ENCODE assay signal across 8 cellular contexts in the genomic region with DNA sequence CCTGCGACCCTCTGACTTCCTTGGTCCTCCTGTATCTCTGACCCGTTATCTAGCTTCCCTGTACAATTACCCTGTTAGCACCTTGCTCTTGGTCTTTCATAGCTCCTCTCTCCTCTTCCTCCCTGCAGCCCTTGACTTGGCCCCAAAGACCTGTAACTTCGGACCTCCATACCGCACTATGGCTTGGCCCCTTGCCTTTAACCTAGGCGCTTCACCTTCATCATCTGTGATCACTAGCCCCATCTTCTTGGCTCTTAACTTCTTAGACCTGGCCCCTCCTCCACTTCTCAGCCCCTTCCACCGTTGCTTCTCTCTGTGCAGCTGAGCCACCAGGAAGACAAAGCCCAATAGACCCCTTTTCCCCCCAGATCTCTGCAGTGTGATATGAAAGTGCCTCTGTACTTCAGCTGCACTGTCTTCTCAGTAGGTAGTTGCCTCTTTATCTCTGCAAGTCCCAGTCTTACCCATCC. TPM values are rescaled to one million over a fixed set of nuclear protein-coding genes. Genes with fewer than 3 reads are reported as not detected.
A peak's percentile ranks its signal among the peaks of the same experiment; 100 is the strongest.
DNase-seq lines count a peak whose midpoint lies in the region; ATAC-seq, FAIRE-seq and TF ChIP-seq lines count a peak whose summit lies in the region.

No MANE protein-coding gene starts in this region.

- intact Hi-C loops in heart left ventricle (cut with DNase I) (loop anchor here in 2 of 10 donors (2.0 to 5.0 kb wide), 2 partner anchors 30 to 80 kb away; partner anchors contain the start of genes C1orf50 (in 1 of the 2), ERMAP (in 1 of the 2), P3H1 (in 1 of the 2) and SVBP (in 1 of the 2)), left cardiac atrium (cut with DNase I) (no loop called here), HepG2 (cut with micrococcal nuclease; ENCODE audit: unreplicated experiment) (loop anchor here (2.0 kb wide), 1 partner anchor 80 kb away; the partner anchor contains the start of genes C1orf50 and P3H1)

- no peaks in the 10 kb centered on the region for H3K27me3 Mint-ChIP-seq in type B pancreatic cell

- 9 to 12% (median 10%) methylated on average over 6 of the region's 6 CpGs for WGBS in heart left ventricle, 4 donors
- WGBS in HepG2 (ENCODE audit: low lambda C conversion rate): under 1% methylated on average over 6 of the region's 6 CpGs

- CTCF ChIA-PET in HepG2 (lab: Yijun Ruan, JAX; ENCODE audit: low intra/inter-chr PET ratio, low total read pairs): no interaction called here

- POLR2A ChIA-PET in HepG2 (lab: Yijun Ruan, JAX): interaction anchor here (0.8 to 2.8 kb wide), 12 partner anchors 9 to 273 kb away, joined by 3 to 37 read pairs (median 7); partner anchors contain the start of genes C1orf50, ERMAP, P3H1 and SVBP

- in situ Hi-C loops in HepG2 (cut with HindIII; ENCODE audit: extremely low pct_ligation_motif_present, low pct_unique_long_range_greater_than_20kb): loop anchor here (5.0 kb wide), 1 partner anchor 55 kb away; no protein-coding TSS in a partner anchor

- TF ChIP-seq EP300 in HepG2 (IDR thresholded peaks at IDR 0.05; ENCODE audit: low read depth in 2 of 2, low read length in 2 of 2) (no peak), HepG2 (CRISPR knock-in tag; IDR thresholded peaks at IDR 0.05; ENCODE audit: borderline replicate concordance) (no peak)

- TF ChIP-seq RAD21 in HepG2 (CRISPR knock-in tag; IDR thresholded peaks at IDR 0.05): no peak

- TF ChIP-seq POLR2A in heart left ventricle (IDR thresholded peaks at IDR 0.05) (no peak), HepG2 (IDR thresholded peaks at IDR 0.05; ENCODE audit: insufficient read depth in 1 of 2, low read depth in 2 of 2, low read length in 2 of 2) (no peak)

- peaks cover 19% of the 10 kb centered on the region for H3K79me2 ChIP-seq in HepG2 (ENCODE audit: insufficient read depth, low read length)

- H3K4me3 ChIP-seq in heart left ventricle (peak overlapping the region; percentile 69 to 99 (median 90)), adipocyte (ENCODE audit: low read length) (peak overlapping the region; percentile 89), HepG2 (replicated peaks in 1 of 3; ENCODE audit: insufficient read depth in 1 of 3, low read depth in 2 of 3, low read length in 3 of 3) (peak overlapping the region; percentile 85 to 97 (median 95))

- no TSS peak for BruUV-seq in HepG2 (replicated peaks; lab: Mats Ljungman, UMichigan)

- H3K4me2 ChIP-seq in HepG2 (ENCODE audit: low read depth, low read length): peak overlapping the region; percentile 97

- H3K27ac ChIP-seq in heart left ventricle (peak overlapping the region in 11 of 12 donors; percentile 85 to 96 (median 89)), HepG2 (ENCODE audit: extremely low read length, insufficient read depth, low read length) (peak overlapping the region; percentile 85)

- TF ChIP-seq CTCF in heart left ventricle (IDR thresholded peaks at IDR 0.05): no peak
- no peak for TF ChIP-seq CTCF in HepG2 (CRISPR knock-in tag; IDR thresholded peaks at IDR 0.05)
- no peak for TF ChIP-seq CTCF in type B pancreatic cell (conservative IDR thresholded peaks at IDR 0.05)

- peaks cover 0 to 12% (median 0%) of the 10 kb centered on the region in 12 donors for H3K9me3 ChIP-seq in heart left ventricle
- peaks cover 10% of the 10 kb centered on the region for H3K9me3 ChIP-seq in adipocyte (ENCODE audit: control insufficient read depth, low read length)
- H3K9me3 ChIP-seq in HepG2 (ENCODE audit: low read length): no peaks in the 10 kb centered on the region

- H3K9me3 Mint-ChIP-seq in type B pancreatic cell: peaks cover 13% of the 10 kb centered on the region

- FAIRE-seq in HepG2 (lab: Jason Lieb, UNC): no peak

- H4K20me1 ChIP-seq in HepG2 (ENCODE audit: insufficient read depth, low read length): no peaks in the 10 kb centered on the region

- ATAC-seq in heart left ventricle: no peak
- ATAC-seq in left cardiac atrium: no peak
- ATAC-seq in HepG2: peak; percentile 34

- H3K9ac ChIP-seq in adipocyte (ENCODE audit: low read length) (peak overlapping the region; percentile 94), HepG2 (ENCODE audit: insufficient read depth, low read depth, low read length) (peak overlapping the region; percentile 91)

- H3K4me1 ChIP-seq in heart left ventricle (peaks cover 0 to 28% (median 16%) of the 10 kb centered on the region in 12 donors), adipocyte (ENCODE audit: control insufficient read depth, insufficient read depth, low read length) (peaks cover 31% of the 10 kb centered on the region), HepG2 (ENCODE audit: insufficient read depth, low read length) (peaks cover 24% of the 10 kb centered on the region)

- no peak overlapping the region for H2AFZ ChIP-seq in HepG2 (ENCODE audit: low read length)

- peaks cover 1 to 37% (median 20%) of the 10 kb centered on the region in 9 donors for H3K36me3 ChIP-seq in heart left ventricle
- peaks cover 36% of the 10 kb centered on the region for H3K36me3 ChIP-seq in adipocyte (ENCODE audit: control insufficient read depth, insufficient read depth, low read length, severe bottlenecking)
- H3K36me3 ChIP-seq in HepG2 (replicated peaks in 1 of 2; ENCODE audit: control insufficient read depth in 1 of 2, insufficient read depth in 2 of 2, low read length in 2 of 2): peaks cover 2 to 21% of the 10 kb centered on the region in 2 experiments; a peak in 3 of 5 replicates

- no peaks in the 10 kb centered on the region for H3K27me3 ChIP-seq in heart left ventricle
- H3K27me3 ChIP-seq in adipocyte (replicated peaks; ENCODE audit: control insufficient read depth, insufficient read depth, low read length): no peaks in the 10 kb centered on the region
- no peaks in the 10 kb centered on the region; a peak in 1 of 5 replicates for H3K27me3 ChIP-seq in HepG2 (ENCODE audit: control insufficient read depth in 1 of 2, insufficient read depth in 2 of 2, low read length in 2 of 2)

- H3K4me3 Mint-ChIP-seq in type B pancreatic cell: peak overlapping the region; percentile 97

- H3K27ac Mint-ChIP-seq in type B pancreatic cell: peak overlapping the region; percentile 45

- no peak for DNase-seq in heart left ventricle
- DNase-seq in left cardiac atrium: no peak
- no peak for DNase-seq in adipocyte (ENCODE audit: low read depth)
- no peak for DNase-seq in HepG2 (ENCODE audit: low spot score)
- no peak for DNase-seq in type B pancreatic cell (ENCODE audit: extremely low spot score, unreplicated experiment)
- DNase-seq in effector CD8-positive, alpha-beta T cell (lab: John Stamatoyannopoulos, UW): no peak
- DNase-seq in kidney tubule cell (ENCODE audit: low spot score): no peak
- no peak for DNase-seq in Ammon's horn (ENCODE audit: low spot score)

- peaks cover 24% of the 10 kb centered on the region for H3K4me1 Mint-ChIP-seq in type B pancreatic cell (ENCODE audit: unreplicated experiment)

- H3K36me3 Mint-ChIP-seq in type B pancreatic cell: peaks cover 34% of the 10 kb centered on the region

RNA-seq across cellular contexts. Expression of gene ZNF691, which starts 0.7 kb away (rescaled TPM):
- total RNA-seq in heart left ventricle (10 to 100 TPM in 2 of 9 donors, 1 to 10 TPM in 7; 4.9 to 11.6 (median 8.4) TPM), left cardiac atrium (1 to 10 TPM; 7.5 to 8.8 TPM), HepG2 (2016; rRNA removed; fragmentation: Illumina TruSeq; extraction: Trizol) (7.8 and 8.2 TPM in 2 replicates), type B pancreatic cell (ENCODE audit: low replicate concordance) (11.2 and 18.0 TPM in 2 replicates)
- polyA plus RNA-seq in heart left ventricle (1 to 10 TPM; 6.2 to 8.0 TPM), HepG2 (2011; rRNA removed) (6.0 and 7.6 TPM in 2 replicates)
- total RNA-seq in HepG2 (2016; cell fraction: cytosol; rRNA removed; fragmentation: Illumina TruSeq; extraction: Trizol; ENCODE audit: low read depth): 4.9 and 5.6 TPM in 2 replicates
- 7.7 and 8.3 TPM in 2 replicates for total RNA-seq in HepG2 (2016; cell fraction: insoluble cytoplasmic fraction; rRNA removed; fragmentation: Illumina TruSeq; extraction: Trizol)
- total RNA-seq in HepG2 (2016; cell fraction: membrane; rRNA removed; fragmentation: Illumina TruSeq; extraction: Trizol): 8.0 and 8.4 TPM in 2 replicates
- 5.0 and 5.6 TPM in 2 replicates for total RNA-seq in HepG2 (2016; cell fraction: nucleus; rRNA removed; fragmentation: Illumina TruSeq; extraction: Trizol)
- polyA plus RNA-seq in HepG2 (2011; cell fraction: cytosol; rRNA removed): 4.3 TPM in 2 replicates
- polyA plus RNA-seq in HepG2 (2011; cell fraction: nucleus; rRNA removed): 15.5 and 19.3 TPM in 2 replicates
- 7.2 and 8.1 TPM in 2 replicates for polyA plus RNA-seq in HepG2 (2012)
- 2.2 and 2.3 TPM in 2 replicates for polyA plus RNA-seq in HepG2 (2016; cell fraction: cytosol; fragmentation: Illumina TruSeq; extraction: Trizol; ENCODE audit: low read depth)
- polyA plus RNA-seq in HepG2 (2016; cell fraction: insoluble cytoplasmic fraction; fragmentation: Illumina TruSeq; extraction: Trizol; ENCODE audit: low read depth): 7.5 and 8.9 TPM in 2 replicates
- 3.7 and 4.1 TPM in 2 replicates for polyA plus RNA-seq in HepG2 (2016; cell fraction: membrane; fragmentation: Illumina TruSeq; extraction: Trizol; ENCODE audit: low read depth)
- 14.1 and 16.5 TPM in 2 replicates for polyA plus RNA-seq in HepG2 (2016; cell fraction: nucleus; fragmentation: Illumina TruSeq; extraction: Trizol; ENCODE audit: insufficient read depth, low read depth)
- 3.2 and 8.9 TPM in 2 replicates for polyA minus RNA-seq in HepG2 (2011; rRNA and poly(A)+ RNA removed; ENCODE audit: low replicate concordance)
- 2.8 and 3.0 TPM in 2 replicates for polyA minus RNA-seq in HepG2 (2011; cell fraction: cytosol; rRNA and poly(A)+ RNA removed)
- 5.7 and 5.8 TPM in 2 replicates for polyA minus RNA-seq in HepG2 (2011; cell fraction: nucleus; rRNA and poly(A)+ RNA removed)

RNA-seq across cellular contexts. Expression of gene SVBP, which starts 29.9 kb away (rescaled TPM):
- total RNA-seq in heart left ventricle (10 to 100 TPM; 11.5 to 22.8 (median 15.8) TPM), left cardiac atrium (10 to 100 TPM; 10.6 to 14.2 TPM), HepG2 (2016; rRNA removed; fragmentation: Illumina TruSeq; extraction: Trizol) (45.2 and 48.2 TPM in 2 replicates), type B pancreatic cell (ENCODE audit: low replicate concordance) (31.3 and 42.9 TPM in 2 replicates)
- polyA plus RNA-seq in heart left ventricle (10 to 100 TPM; 23.6 to 33.5 TPM), HepG2 (2011; rRNA removed) (22.5 and 28.8 TPM in 2 replicates)
- 182 and 196 TPM in 2 replicates for total RNA-seq in HepG2 (2016; cell fraction: cytosol; rRNA removed; fragmentation: Illumina TruSeq; extraction: Trizol; ENCODE audit: low read depth)
- total RNA-seq in HepG2 (2016; cell fraction: insoluble cytoplasmic fraction; rRNA removed; fragmentation: Illumina TruSeq; extraction: Trizol): 45.7 and 49.4 TPM in 2 replicates
- total RNA-seq in HepG2 (2016; cell fraction: membrane; rRNA removed; fragmentation: Illumina TruSeq; extraction: Trizol): 127 and 132 TPM in 2 replicates
- total RNA-seq in HepG2 (2016; cell fraction: nucleus; rRNA removed; fragmentation: Illumina TruSeq; extraction: Trizol): 14.9 and 18.9 TPM in 2 replicates
- polyA plus RNA-seq in HepG2 (2011; cell fraction: cytosol; rRNA removed): 13.4 and 24.1 TPM in 2 replicates
- 5.7 and 6.2 TPM in 2 replicates for polyA plus RNA-seq in HepG2 (2011; cell fraction: nucleus; rRNA removed)
- polyA plus RNA-seq in HepG2 (2012): 34.3 and 43.7 TPM in 2 replicates
- 234 and 253 TPM in 2 replicates for polyA plus RNA-seq in HepG2 (2016; cell fraction: cytosol; fragmentation: Illumina TruSeq; extraction: Trizol; ENCODE audit: low read depth)
- polyA plus RNA-seq in HepG2 (2016; cell fraction: insoluble cytoplasmic fraction; fragmentation: Illumina TruSeq; extraction: Trizol; ENCODE audit: low read depth): 43.8 and 48.4 TPM in 2 replicates
- polyA plus RNA-seq in HepG2 (2016; cell fraction: membrane; fragmentation: Illumina TruSeq; extraction: Trizol; ENCODE audit: low read depth): 121 and 145 TPM in 2 replicates
- 27.4 and 30.9 TPM in 2 replicates for polyA plus RNA-seq in HepG2 (2016; cell fraction: nucleus; fragmentation: Illumina TruSeq; extraction: Trizol; ENCODE audit: insufficient read depth, low read depth)
- 1.9 and 2.1 TPM in 2 replicates for polyA minus RNA-seq in HepG2 (2011; rRNA and poly(A)+ RNA removed; ENCODE audit: low replicate concordance)
- 3.4 and 7.3 TPM in 2 replicates for polyA minus RNA-seq in HepG2 (2011; cell fraction: cytosol; rRNA and poly(A)+ RNA removed)
- polyA minus RNA-seq in HepG2 (2011; cell fraction: nucleus; rRNA and poly(A)+ RNA removed): 10.8 and 11.4 TPM in 2 replicates

RNA-seq across cellular contexts. Expression of gene ERMAP, which starts 30.2 kb away (rescaled TPM):
- 1 to 10 TPM; 2.2 to 8.2 (median 5.4) TPM for total RNA-seq in heart left ventricle
- polyA plus RNA-seq in heart left ventricle: 1 to 10 TPM; 2.6 to 2.8 TPM
- 1 to 10 TPM; 4.0 to 4.3 TPM for total RNA-seq in left cardiac atrium
- total RNA-seq in HepG2 (2016; rRNA removed; fragmentation: Illumina TruSeq; extraction: Trizol): 2.6 and 4.4 TPM in 2 replicates
- total RNA-seq in HepG2 (2016; cell fraction: cytosol; rRNA removed; fragmentation: Illumina TruSeq; extraction: Trizol; ENCODE audit: low read depth): 2.1 and 2.2 TPM in 2 replicates
- 2.2 and 4.0 TPM in 2 replicates for total RNA-seq in HepG2 (2016; cell fraction: insoluble cytoplasmic fraction; rRNA removed; fragmentation: Illumina TruSeq; extraction: Trizol)
- 2.5 and 3.6 TPM in 2 replicates for total RNA-seq in HepG2 (2016; cell fraction: membrane; rRNA removed; fragmentation: Illumina TruSeq; extraction: Trizol)
- 3.9 and 4.6 TPM in 2 replicates for total RNA-seq in HepG2 (2016; cell fraction: nucleus; rRNA removed; fragmentation: Illumina TruSeq; extraction: Trizol)
- polyA plus RNA-seq in HepG2 (2011; rRNA removed): 2.2 and 2.4 TPM in 2 replicates
- polyA plus RNA-seq in HepG2 (2011; cell fraction: cytosol; rRNA removed): 1.8 and 1.9 TPM in 2 replicates
- polyA plus RNA-seq in HepG2 (2011; cell fraction: nucleus; rRNA removed): 3.2 and 4.1 TPM in 2 replicates
- polyA plus RNA-seq in HepG2 (2012): 1.9 and 2.7 TPM in 2 replicates
- polyA plus RNA-seq in HepG2 (2016; cell fraction: cytosol; fragmentation: Illumina TruSeq; extraction: Trizol; ENCODE audit: low read depth): 1.0 and 1.5 TPM in 2 replicates
- polyA plus RNA-seq in HepG2 (2016; cell fraction: insoluble cytoplasmic fraction; fragmentation: Illumina TruSeq; extraction: Trizol; ENCODE audit: low read depth): 1.4 and 1.8 TPM in 2 replicates
- polyA plus RNA-seq in HepG2 (2016; cell fraction: membrane; fragmentation: Illumina TruSeq; extraction: Trizol; ENCODE audit: low read depth): 2.2 TPM in 2 replicates
- polyA plus RNA-seq in HepG2 (2016; cell fraction: nucleus; fragmentation: Illumina TruSeq; extraction: Trizol; ENCODE audit: insufficient read depth, low read depth): 5.5 and 6.9 TPM in 2 replicates
- 2.7 and 3.5 TPM in 2 replicates for polyA minus RNA-seq in HepG2 (2011; rRNA and poly(A)+ RNA removed; ENCODE audit: low replicate concordance)
- polyA minus RNA-seq in HepG2 (2011; cell fraction: cytosol; rRNA and poly(A)+ RNA removed): 1.4 and 2.6 TPM in 2 replicates
- 8.1 and 9.9 TPM in 2 replicates for polyA minus RNA-seq in HepG2 (2011; cell fraction: nucleus; rRNA and poly(A)+ RNA removed)
- total RNA-seq in type B pancreatic cell (ENCODE audit: low replicate concordance): 8.4 and 10.3 TPM in 2 replicates
